In the genomic region with DNA sequence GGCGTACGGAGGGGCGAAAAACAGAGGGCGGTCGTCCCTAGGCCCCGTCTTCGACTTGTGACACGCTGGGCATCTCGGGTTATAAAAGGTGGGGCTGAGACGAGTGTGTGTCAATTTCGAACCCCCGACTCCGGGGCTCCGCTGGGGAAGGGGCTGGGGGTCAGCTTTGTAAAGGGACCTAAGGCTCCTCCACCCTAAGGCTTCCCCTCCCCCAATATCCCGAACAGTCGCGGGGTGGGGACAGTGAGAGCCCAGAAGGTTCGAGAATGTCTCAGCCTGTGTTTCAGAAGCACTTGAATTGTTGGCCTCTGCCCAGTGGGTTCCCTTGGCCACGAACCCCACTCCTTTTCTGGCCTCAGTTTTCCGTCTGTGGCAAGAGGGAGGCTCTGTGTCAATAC, we compare ENCODE assay signal across 8 cellular contexts. TPM values are rescaled to one million over a fixed set of nuclear protein-coding genes. Genes with fewer than 3 reads are reported as not detected.
DNase-seq lines count a peak whose midpoint lies in the region; ATAC-seq and TF ChIP-seq lines count a peak whose summit lies in the region.

No MANE protein-coding gene starts in this region.

- intact Hi-C loops in left ventricle myocardium superior (cut with micrococcal nuclease) (no loop called here), psoas muscle (cut with DNase I) (no loop called here)

- H3K36me3 Mint-ChIP-seq in HFFc6 (ENCODE audit: low read depth) = peaks cover 24% of the 10 kb centered on the region
- H3K36me3 Mint-ChIP-seq in activated naive CD8-positive, alpha-beta T cell treated with anti-CD3 and anti-CD28 coated beads, Interleukin-2, amount 10 ng/mL, durations not matched to agents 7 days and 5 days = peaks cover 10% of the 10 kb centered on the region

- peak overlapping the region; percentile 62 for H3K27ac Mint-ChIP-seq in HFFc6
- H3K27ac Mint-ChIP-seq in activated naive CD8-positive, alpha-beta T cell treated with anti-CD3 and anti-CD28 coated beads, Interleukin-2, amount 10 ng/mL, durations not matched to agents 7 days and 5 days = peak overlapping the region; percentile 97

- H3K27me3 ChIP-seq in AG04450 (ENCODE audit: control insufficient read depth, insufficient read depth, low read length) (no peaks in the 10 kb centered on the region), psoas muscle (ENCODE audit: insufficient read depth in 3 of 3, low read length in 2 of 3) (no peaks in the 10 kb centered on the region)

- no peak overlapping the region for H3K27ac ChIP-seq in AG04450 (ENCODE audit: low read depth, low read length)
- peak overlapping the region; percentile 95 for H3K27ac ChIP-seq in psoas muscle

- H3K9me3 ChIP-seq in AG04450 (ENCODE audit: control insufficient read depth, insufficient read depth, low read length) = no peaks in the 10 kb centered on the region; the same call in 1 of the 2 replicates
- H3K9me3 ChIP-seq in psoas muscle = no peaks in the 10 kb centered on the region

- no peaks in the 10 kb centered on the region; the same call in 1 of the 2 replicates for H3K27me3 Mint-ChIP-seq in HFFc6 (ENCODE audit: insufficient read depth)
- H3K27me3 Mint-ChIP-seq in activated naive CD8-positive, alpha-beta T cell treated with anti-CD3 and anti-CD28 coated beads, Interleukin-2, amount 10 ng/mL, durations not matched to agents 7 days and 5 days = no peaks in the 10 kb centered on the region

- TF ChIP-seq CTCF in AG04450 (IDR thresholded peaks at IDR 0.05; ENCODE audit: low read depth, low read length) = no peak
- TF ChIP-seq CTCF in HFFc6 (IDR thresholded peaks at IDR 0.05) = no peak
- TF ChIP-seq CTCF in psoas muscle (IDR thresholded peaks at IDR 0.05) = no peak

- H3K4me1 ChIP-seq in psoas muscle = peaks cover 28% of the 10 kb centered on the region

- CTCF ChIA-PET in AG04450 (lab: Charles Lee) = interaction anchor here (0.6 kb wide), 1 partner anchor 14 kb away, joined by 3 read pairs; no protein-coding TSS in a partner anchor

- peak overlapping the region; percentile 94 for H3K4me3 ChIP-seq in AG04450 (ENCODE audit: low read depth, low read length)
- H3K4me3 ChIP-seq in psoas muscle = peak overlapping the region; percentile 93

- peak overlapping the region; percentile 95 for H3K4me3 Mint-ChIP-seq in HFFc6
- H3K4me3 Mint-ChIP-seq in activated naive CD8-positive, alpha-beta T cell treated with anti-CD3 and anti-CD28 coated beads, Interleukin-2, amount 10 ng/mL, durations not matched to agents 7 days and 5 days = peak overlapping the region; percentile 99

- POLR2A ChIA-PET in AG04450 (lab: Yijun Ruan, JAX) = no interaction called here
- POLR2A ChIA-PET in activated naive CD8-positive, alpha-beta T cell treated with anti-CD3 and anti-CD28 coated beads, Interleukin-2, amount 10 ng/mL, durations not matched to agents 7 days and 5 days (lab: Charles Lee) = no interaction called here

- DNase-seq in AG04450 (ENCODE audit: low read depth, low spot score) (no peak), HFFc6 (no peak), left ventricle myocardium superior (no peak), psoas muscle (peak; percentile 60 to 68), mesenteric fat pad (ENCODE audit: low spot score) (no peak)
- peak; percentile 48 for DNase-seq in activated naive CD8-positive, alpha-beta T cell treated with anti-CD3 and anti-CD28 coated beads, Interleukin-2, amount 10 ng/mL, durations not matched to agents 7 days and 5 days
- DNase-seq in effector CD8-positive, alpha-beta T cell (lab: John Stamatoyannopoulos, UW) = no peak

- 1% methylated on average over 20 of the region's 20 CpGs for WGBS in psoas muscle, 3 donors

- peaks cover 0 to 32% of the 10 kb centered on the region in 2 donors for H3K36me3 ChIP-seq in psoas muscle (ENCODE audit: insufficient read depth in 1 of 2, low read depth in 1 of 2)

- peaks cover 25% of the 10 kb centered on the region for H3K4me1 Mint-ChIP-seq in HFFc6 (ENCODE audit: low read depth)
- H3K4me1 Mint-ChIP-seq in activated naive CD8-positive, alpha-beta T cell treated with anti-CD3 and anti-CD28 coated beads, Interleukin-2, amount 10 ng/mL, durations not matched to agents 7 days and 5 days = peaks cover 20% of the 10 kb centered on the region

- H3K9me3 Mint-ChIP-seq in HFFc6 = no peaks in the 10 kb centered on the region
- no peaks in the 10 kb centered on the region for H3K9me3 Mint-ChIP-seq in activated naive CD8-positive, alpha-beta T cell treated with anti-CD3 and anti-CD28 coated beads, Interleukin-2, amount 10 ng/mL, durations not matched to agents 7 days and 5 days

- ATAC-seq in activated naive CD8-positive, alpha-beta T cell treated with anti-CD3 and anti-CD28 coated beads, Interleukin-2, amount 10 ng/mL, durations not matched to agents 7 days and 5 days (ENCODE audit: low read depth) = no peak
- peak; percentile 58 for ATAC-seq in left ventricle myocardium superior
- peak; percentile 57 to 63 (median 58) for ATAC-seq in psoas muscle
- ATAC-seq in HG03095 (IDR thresholded peaks at IDR 0.05; ENCODE audit: unreplicated experiment) = no peak

RNA-seq across cellular contexts. Expression of gene SELENOW, which starts 0.5 kb away (rescaled TPM):
- 177 and 221 TPM in 2 replicates for polyA plus RNA-seq in AG04450 (2011; rRNA removed)
- polyA minus RNA-seq in AG04450 (2011; rRNA and poly(A)+ RNA removed) = 41.9 and 49.2 TPM in 2 replicates
- total RNA-seq in HFFc6 (2021; fragmentation: NEBNext Ultra II Directional; extraction: Animal tissue kit (Norgen Biotek cat#: 25700)) = 100 to 1,000 TPM; 214 to 245 (median 224) TPM
- total RNA-seq in activated naive CD8-positive, alpha-beta T cell treated with anti-CD3 and anti-CD28 coated beads, Interleukin-2, amount 10 ng/mL, durations not matched to agents 7 days and 5 days = 100 to 1,000 TPM; 116 to 120 TPM
- 1,300 TPM for total RNA-seq in left ventricle myocardium superior
- total RNA-seq in psoas muscle = 100 to 1,000 TPM; 677 to 969 (median 733) TPM
- polyA plus RNA-seq in psoas muscle = 1,000 to 10,000 TPM in 2 of 3 donors, 100 to 1,000 TPM in 1; 434 to 1,620 (median 1,372) TPM
- total RNA-seq in mesenteric fat pad = 232 TPM

RNA-seq across cellular contexts. Expression of gene TPRX1, which starts 25.4 kb away (rescaled TPM):
- polyA plus RNA-seq in AG04450 (2011; rRNA removed) (not detected in 2 replicates), psoas muscle (not detected)
- not detected in 2 replicates for polyA minus RNA-seq in AG04450 (2011; rRNA and poly(A)+ RNA removed)
- not detected for total RNA-seq in HFFc6 (2021; fragmentation: NEBNext Ultra II Directional; extraction: Animal tissue kit (Norgen Biotek cat#: 25700))
- not detected for total RNA-seq in activated naive CD8-positive, alpha-beta T cell treated with anti-CD3 and anti-CD28 coated beads, Interleukin-2, amount 10 ng/mL, durations not matched to agents 7 days and 5 days
- total RNA-seq in left ventricle myocardium superior (not detected), psoas muscle (not detected), mesenteric fat pad (not detected)

RNA-seq across cellular contexts. Expression of gene NOP53, which starts 33.6 kb away (rescaled TPM):
- polyA plus RNA-seq in AG04450 (2011; rRNA removed) = 114 and 123 TPM in 2 replicates
- 45.4 and 46.5 TPM in 2 replicates for polyA minus RNA-seq in AG04450 (2011; rRNA and poly(A)+ RNA removed)
- 100 to 1,000 TPM in 4 of 6 experiments, 10 to 100 TPM in 2; 72.7 to 113 (median 106) TPM for total RNA-seq in HFFc6 (2021; fragmentation: NEBNext Ultra II Directional; extraction: Animal tissue kit (Norgen Biotek cat#: 25700))
- 100 to 1,000 TPM; 434 to 469 TPM for total RNA-seq in activated naive CD8-positive, alpha-beta T cell treated with anti-CD3 and anti-CD28 coated beads, Interleukin-2, amount 10 ng/mL, durations not matched to agents 7 days and 5 days
- 169 TPM for total RNA-seq in left ventricle myocardium superior
- 100 to 1,000 TPM in 3 of 4 donors, 10 to 100 TPM in 1; 96.3 to 166 (median 127) TPM for total RNA-seq in psoas muscle
- 100 to 1,000 TPM; 247 to 268 (median 257) TPM for polyA plus RNA-seq in psoas muscle
- total RNA-seq in mesenteric fat pad = 194 TPM

RNA-seq across cellular contexts. Expression of gene CRX, which starts 42.8 kb away (rescaled TPM):
- polyA plus RNA-seq in AG04450 (2011; rRNA removed) (not detected in 2 replicates), psoas muscle (under 1 TPM in 1 of 3 donors, not detected in 2; 0.01 TPM)
- polyA minus RNA-seq in AG04450 (2011; rRNA and poly(A)+ RNA removed) = not detected in 2 replicates
- not detected for total RNA-seq in HFFc6 (2021; fragmentation: NEBNext Ultra II Directional; extraction: Animal tissue kit (Norgen Biotek cat#: 25700))
- under 1 TPM in 1 of 2 experiments, not detected in 1; 0.06 TPM for total RNA-seq in activated naive CD8-positive, alpha-beta T cell treated with anti-CD3 and anti-CD28 coated beads, Interleukin-2, amount 10 ng/mL, durations not matched to agents 7 days and 5 days
- total RNA-seq in left ventricle myocardium superior (not detected), psoas muscle (not detected), mesenteric fat pad (not detected)

Comparison
In these comparisons a context has a peak if more than half of its experiments do, and no peak if none do; other contexts are left out.
1. DNase-seq: peak in activated naive CD8-positive, alpha-beta T cell treated with anti-CD3 and anti-CD28 coated beads, Interleukin-2, amount 10 ng/mL, durations not matched to agents 7 days and 5 days (single experiment) and psoas muscle (2 of 2); none in AG04450 (single experiment), HFFc6 (single experiment), left ventricle myocardium superior (single experiment), mesenteric fat pad (single experiment) and effector CD8-positive, alpha-beta T cell (single experiment).
2. ATAC-seq: peak in left ventricle myocardium superior (single experiment) and psoas muscle (4 of 4); none in activated naive CD8-positive, alpha-beta T cell treated with anti-CD3 and anti-CD28 coated beads, Interleukin-2, amount 10 ng/mL, durations not matched to agents 7 days and 5 days (single experiment) and HG03095 (single experiment).